Comparison of ENCODE assay signal across 23 cellular contexts in the genomic region with DNA sequence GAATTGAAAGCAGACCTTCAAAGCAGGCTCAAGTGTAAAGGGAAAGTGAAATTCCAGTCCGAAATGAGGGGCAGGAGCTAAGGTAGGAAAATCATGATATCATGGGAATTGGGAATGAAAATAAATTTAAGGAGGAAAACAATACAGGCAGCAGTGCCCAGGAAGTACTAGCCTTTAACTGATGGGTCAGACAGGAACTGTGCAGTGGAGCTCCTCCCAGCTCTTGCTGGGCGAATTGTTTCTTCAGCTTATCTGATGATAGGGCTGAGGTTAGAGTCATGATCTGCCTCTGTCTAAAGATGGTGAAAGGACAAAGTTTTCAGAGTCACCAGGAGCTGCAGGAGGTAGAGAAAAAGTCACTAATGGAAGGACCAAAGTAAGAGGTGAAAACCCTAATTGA.
DNase-seq lines count a peak whose midpoint lies in the region; ATAC-seq and TF ChIP-seq lines count a peak whose summit lies in the region.
"Had no signal": no experiment of that assay in that cellular context is flagged by ENCODE, and none has a peak within 500 bp of the region (broad histone marks: within the 10 kb centered on the region; RNA-seq: fewer than 3 reads in every experiment).

No MANE protein-coding gene starts in this region.

- H3K27me3 Mint-ChIP-seq in mesothelial cell of epicardium (ENCODE audit: low read depth): no peaks in the 10 kb centered on the region
- H3K27me3 Mint-ChIP-seq in effector memory CD8-positive, alpha-beta T cell: no peaks in the 10 kb centered on the region
- H3K27me3 Mint-ChIP-seq: activated naive CD8-positive, alpha-beta T cell treated with anti-CD3 and anti-CD28 coated beads for 36 hours; stimulated activated naive CD8-positive, alpha-beta T cell treated with anti-CD3 and anti-CD28 coated beads, Interleukin-15, amount 100 ng/mL, for 72 hours had no signal

- DNase-seq in Daoy (ENCODE audit: low read depth): peak; percentile 6
- no peak for DNase-seq in mesothelial cell of epicardium (ENCODE audit: low spot score in 2 of 2, unreplicated experiment in 2 of 2)
- DNase-seq in cerebellar nuclear complex (lab: John Stamatoyannopoulos, UW): no peak
- no peak for DNase-seq in effector memory CD8-positive, alpha-beta T cell
- DNase-seq in retina: no peak
- DNase-seq: ACHN; activated CD8-positive, alpha-beta T cell treated with anti-CD3 and anti-CD28 coated beads, Interleukin-2, amount 10 ng/mL, durations not matched to agents 7 days and 5 days; activated naive CD8-positive, alpha-beta T cell treated with anti-CD3 and anti-CD28 coated beads for 36 hours; activated T-cell treated with anti-CD3 and anti-CD28 coated beads for 4 hours; central memory CD4-positive, alpha-beta T cell; COR-L47; dermis blood vessel endothelial cell; left lung; mesendoderm; NCI-H1105; NCI-H1930; NCI-H226; stimulated activated naive CD8-positive, alpha-beta T cell treated with anti-CD3 and anti-CD28 coated beads, Interleukin-15, amount 100 ng/mL, for 72 hours; T-helper 1 cell had no signal

- no peak for TF ChIP-seq CTCF in mesothelial cell of epicardium (IDR thresholded peaks at IDR 0.05; ENCODE audit: unreplicated experiment)

- H3K27ac Mint-ChIP-seq in mesothelial cell of epicardium: peak overlapping the region; percentile 22
- no peak overlapping the region for H3K27ac Mint-ChIP-seq in effector memory CD8-positive, alpha-beta T cell
- H3K27ac Mint-ChIP-seq: activated CD8-positive, alpha-beta T cell treated with anti-CD3 and anti-CD28 coated beads, Interleukin-2, amount 10 ng/mL, durations not matched to agents 7 days and 5 days; activated naive CD8-positive, alpha-beta T cell treated with anti-CD3 and anti-CD28 coated beads for 36 hours; stimulated activated naive CD8-positive, alpha-beta T cell treated with anti-CD3 and anti-CD28 coated beads, Interleukin-15, amount 100 ng/mL, for 72 hours had no signal

- H3K4me3 Mint-ChIP-seq in mesothelial cell of epicardium: no peak overlapping the region
- H3K4me3 Mint-ChIP-seq in effector memory CD8-positive, alpha-beta T cell: no peak overlapping the region
- H3K4me3 Mint-ChIP-seq: activated CD8-positive, alpha-beta T cell treated with anti-CD3 and anti-CD28 coated beads, Interleukin-2, amount 10 ng/mL, durations not matched to agents 7 days and 5 days; activated naive CD8-positive, alpha-beta T cell treated with anti-CD3 and anti-CD28 coated beads for 36 hours; stimulated activated naive CD8-positive, alpha-beta T cell treated with anti-CD3 and anti-CD28 coated beads, Interleukin-15, amount 100 ng/mL, for 72 hours had no signal

- H3K36me3 Mint-ChIP-seq in mesothelial cell of epicardium: peaks cover 3% of the 10 kb centered on the region
- H3K36me3 Mint-ChIP-seq in effector memory CD8-positive, alpha-beta T cell (ENCODE audit: insufficient read depth): no peaks in the 10 kb centered on the region
- H3K36me3 Mint-ChIP-seq: activated naive CD8-positive, alpha-beta T cell treated with anti-CD3 and anti-CD28 coated beads for 36 hours had no signal

- peaks cover 44% of the 10 kb centered on the region for H3K4me1 Mint-ChIP-seq in mesothelial cell of epicardium
- H3K4me1 Mint-ChIP-seq in effector memory CD8-positive, alpha-beta T cell (ENCODE audit: low read depth in 2 of 2): no peaks in the 10 kb centered on the region
- H3K4me1 Mint-ChIP-seq: activated naive CD8-positive, alpha-beta T cell treated with anti-CD3 and anti-CD28 coated beads for 36 hours; stimulated activated naive CD8-positive, alpha-beta T cell treated with anti-CD3 and anti-CD28 coated beads, Interleukin-15, amount 100 ng/mL, for 72 hours had no signal

- ATAC-seq in HG03432 (IDR thresholded peaks at IDR 0.05; ENCODE audit: unreplicated experiment) (peak; percentile 61), SK-N-SH treated with all-trans-retinoic acid at 6 μM for 48 hours (peak; percentile 88), HG03108 (IDR thresholded peaks at IDR 0.05; ENCODE audit: unreplicated experiment) (no peak)
- no peak for ATAC-seq in effector memory CD8-positive, alpha-beta T cell (replicated peaks)
- ATAC-seq: activated CD8-positive, alpha-beta T cell treated with anti-CD3 and anti-CD28 coated beads, Interleukin-2, amount 10 ng/mL, durations not matched to agents 7 days and 5 days; gastroesophageal sphincter; left lung; stimulated activated naive CD8-positive, alpha-beta T cell treated with anti-CD3 and anti-CD28 coated beads, Interleukin-15, amount 100 ng/mL, for 72 hours had no signal

- H3K9me3 Mint-ChIP-seq in mesothelial cell of epicardium: peaks cover 5% of the 10 kb centered on the region
- H3K9me3 Mint-ChIP-seq in effector memory CD8-positive, alpha-beta T cell: peaks cover 4 to 24% of the 10 kb centered on the region in 2 donors

TF ChIP-seq in SK-N-SH treated with all-trans-retinoic acid at 6 μM for 48 hours, 23 proteins besides CTCF, POLR2A, EP300 and RAD21 (continues in another document):
- no peak for TF ChIP-seq GLIS3 (CRISPR knock-in tag; IDR thresholded peaks at IDR 0.05)
- TF ChIP-seq ZNF70 (CRISPR knock-in tag; IDR thresholded peaks at IDR 0.05): no peak
- no peak for TF ChIP-seq CSDC2 (CRISPR knock-in tag; IDR thresholded peaks at IDR 0.05)
- TF ChIP-seq ZNF565 (CRISPR knock-in tag; conservative IDR thresholded peaks at IDR 0.05; ENCODE audit: low read depth): no peak
- no peak for TF ChIP-seq ZNF8 (CRISPR knock-in tag; IDR thresholded peaks at IDR 0.05)
- TF ChIP-seq, protein P1, sequence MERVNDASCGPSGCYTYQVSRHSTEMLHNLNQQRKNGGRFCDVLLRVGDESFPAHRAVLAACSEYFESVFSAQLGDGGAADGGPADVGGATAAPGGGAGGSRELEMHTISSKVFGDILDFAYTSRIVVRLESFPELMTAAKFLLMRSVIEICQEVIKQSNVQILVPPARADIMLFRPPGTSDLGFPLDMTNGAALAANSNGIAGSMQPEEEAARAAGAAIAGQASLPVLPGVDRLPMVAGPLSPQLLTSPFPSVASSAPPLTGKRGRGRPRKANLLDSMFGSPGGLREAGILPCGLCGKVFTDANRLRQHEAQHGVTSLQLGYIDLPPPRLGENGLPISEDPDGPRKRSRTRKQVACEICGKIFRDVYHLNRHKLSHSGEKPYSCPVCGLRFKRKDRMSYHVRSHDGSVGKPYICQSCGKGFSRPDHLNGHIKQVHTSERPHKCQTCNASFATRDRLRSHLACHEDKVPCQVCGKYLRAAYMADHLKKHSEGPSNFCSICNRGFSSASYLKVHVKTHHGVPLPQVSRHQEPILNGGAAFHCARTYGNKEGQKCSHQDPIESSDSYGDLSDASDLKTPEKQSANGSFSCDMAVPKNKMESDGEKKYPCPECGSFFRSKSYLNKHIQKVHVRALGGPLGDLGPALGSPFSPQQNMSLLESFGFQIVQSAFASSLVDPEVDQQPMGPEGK (CRISPR knock-in tag; IDR thresholded peaks at IDR 0.05; ENCODE audit: borderline replicate concordance): no peak
- no peak for TF ChIP-seq ZFP30 (CRISPR knock-in tag; IDR thresholded peaks at IDR 0.05)
- no peak for TF ChIP-seq ZC3H10 (CRISPR knock-in tag; IDR thresholded peaks at IDR 0.05)
- TF ChIP-seq BACH2 (CRISPR knock-in tag; IDR thresholded peaks at IDR 0.05; ENCODE audit: borderline replicate concordance): no peak
- TF ChIP-seq ZFP3 (CRISPR knock-in tag; IDR thresholded peaks at IDR 0.05): no peak
- TF ChIP-seq RARB (CRISPR knock-in tag; IDR thresholded peaks at IDR 0.05): no peak
- TF ChIP-seq, protein P2, sequence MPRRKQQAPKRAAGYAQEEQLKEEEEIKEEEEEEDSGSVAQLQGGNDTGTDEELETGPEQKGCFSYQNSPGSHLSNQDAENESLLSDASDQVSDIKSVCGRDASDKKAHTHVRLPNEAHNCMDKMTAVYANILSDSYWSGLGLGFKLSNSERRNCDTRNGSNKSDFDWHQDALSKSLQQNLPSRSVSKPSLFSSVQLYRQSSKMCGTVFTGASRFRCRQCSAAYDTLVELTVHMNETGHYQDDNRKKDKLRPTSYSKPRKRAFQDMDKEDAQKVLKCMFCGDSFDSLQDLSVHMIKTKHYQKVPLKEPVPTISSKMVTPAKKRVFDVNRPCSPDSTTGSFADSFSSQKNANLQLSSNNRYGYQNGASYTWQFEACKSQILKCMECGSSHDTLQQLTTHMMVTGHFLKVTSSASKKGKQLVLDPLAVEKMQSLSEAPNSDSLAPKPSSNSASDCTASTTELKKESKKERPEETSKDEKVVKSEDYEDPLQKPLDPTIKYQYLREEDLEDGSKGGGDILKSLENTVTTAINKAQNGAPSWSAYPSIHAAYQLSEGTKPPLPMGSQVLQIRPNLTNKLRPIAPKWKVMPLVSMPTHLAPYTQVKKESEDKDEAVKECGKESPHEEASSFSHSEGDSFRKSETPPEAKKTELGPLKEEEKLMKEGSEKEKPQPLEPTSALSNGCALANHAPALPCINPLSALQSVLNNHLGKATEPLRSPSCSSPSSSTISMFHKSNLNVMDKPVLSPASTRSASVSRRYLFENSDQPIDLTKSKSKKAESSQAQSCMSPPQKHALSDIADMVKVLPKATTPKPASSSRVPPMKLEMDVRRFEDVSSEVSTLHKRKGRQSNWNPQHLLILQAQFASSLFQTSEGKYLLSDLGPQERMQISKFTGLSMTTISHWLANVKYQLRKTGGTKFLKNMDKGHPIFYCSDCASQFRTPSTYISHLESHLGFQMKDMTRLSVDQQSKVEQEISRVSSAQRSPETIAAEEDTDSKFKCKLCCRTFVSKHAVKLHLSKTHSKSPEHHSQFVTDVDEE (CRISPR knock-in tag; IDR thresholded peaks at IDR 0.05): no peak
- TF ChIP-seq, protein P3, sequence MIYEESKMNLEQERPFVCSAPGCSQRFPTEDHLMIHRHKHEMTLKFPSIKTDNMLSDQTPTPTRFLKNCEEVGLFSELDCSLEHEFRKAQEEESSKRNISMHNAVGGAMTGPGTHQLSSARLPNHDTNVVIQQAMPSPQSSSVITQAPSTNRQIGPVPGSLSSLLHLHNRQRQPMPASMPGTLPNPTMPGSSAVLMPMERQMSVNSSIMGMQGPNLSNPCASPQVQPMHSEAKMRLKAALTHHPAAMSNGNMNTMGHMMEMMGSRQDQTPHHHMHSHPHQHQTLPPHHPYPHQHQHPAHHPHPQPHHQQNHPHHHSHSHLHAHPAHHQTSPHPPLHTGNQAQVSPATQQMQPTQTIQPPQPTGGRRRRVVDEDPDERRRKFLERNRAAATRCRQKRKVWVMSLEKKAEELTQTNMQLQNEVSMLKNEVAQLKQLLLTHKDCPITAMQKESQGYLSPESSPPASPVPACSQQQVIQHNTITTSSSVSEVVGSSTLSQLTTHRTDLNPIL (CRISPR knock-in tag; IDR thresholded peaks at IDR 0.05; ENCODE audit: low read depth): no peak
- no peak for TF ChIP-seq OSR1 (CRISPR knock-in tag; IDR thresholded peaks at IDR 0.05)

Comparison
In these comparisons a context has a peak if more than half of its experiments do, and no peak if none do; other contexts are left out.
1. ATAC-seq: peak in HG03432 (single experiment) and SK-N-SH treated with all-trans-retinoic acid at 6 μM for 48 hours (single experiment); none in HG03108 (single experiment) and effector memory CD8-positive, alpha-beta T cell (single experiment).